9 cellular contexts compared by ENCODE assay signal in the genomic region with DNA sequence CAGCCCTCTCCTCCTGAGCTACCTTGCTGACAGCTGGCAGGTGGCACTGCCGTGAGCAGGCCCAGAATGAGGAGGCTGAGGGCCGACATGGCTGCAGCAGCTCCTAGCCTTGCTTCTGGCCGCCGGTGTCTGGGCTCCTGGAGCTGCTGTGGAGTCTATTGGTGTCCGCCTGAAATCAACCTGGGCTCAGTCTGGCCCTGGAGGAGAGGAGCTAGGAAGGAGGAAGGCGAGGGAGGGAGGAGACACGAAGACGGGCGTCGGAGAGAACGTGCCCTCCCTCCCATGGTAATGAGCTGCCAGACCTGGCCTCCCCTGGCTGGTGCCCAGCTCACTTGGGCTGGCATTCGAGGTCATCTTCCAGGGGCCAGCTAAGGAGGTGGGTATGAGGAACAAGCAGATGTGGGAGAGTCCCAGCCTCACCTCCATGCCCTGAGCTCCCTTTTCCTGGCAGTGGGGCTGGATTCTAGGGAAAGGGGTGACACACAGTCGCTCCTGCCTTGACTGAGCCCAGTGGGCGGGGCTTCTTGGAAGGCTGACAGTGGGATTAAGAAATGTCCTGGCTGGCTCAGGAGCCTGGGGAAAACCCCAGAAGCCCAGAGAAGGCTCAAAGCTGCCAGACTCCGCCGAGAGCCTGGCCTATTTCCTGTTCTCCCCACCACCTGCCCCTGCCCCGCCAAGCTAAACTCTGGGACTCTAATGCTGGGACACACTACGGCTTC. TPM values are rescaled to one million over a fixed set of nuclear protein-coding genes. Genes with fewer than 3 reads are reported as not detected.
A peak's percentile ranks its signal among the peaks of the same experiment; 100 is the strongest.
DNase-seq lines count a peak whose midpoint lies in the region; ATAC-seq, FAIRE-seq and TF ChIP-seq lines count a peak whose summit lies in the region.
"Had no signal": no experiment of that assay in that cellular context is flagged by ENCODE, and none has a peak within 500 bp of the region (broad histone marks: within the 10 kb centered on the region; RNA-seq: fewer than 3 reads in every experiment).

A gene with protein sequence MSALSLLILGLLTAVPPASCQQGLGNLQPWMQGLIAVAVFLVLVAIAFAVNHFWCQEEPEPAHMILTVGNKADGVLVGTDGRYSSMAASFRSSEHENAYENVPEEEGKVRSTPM (minus strand): TSS at position 193 of the 719 bp plus-strand sequence. CDS start 104 bp downstream, at position 89.

- ATAC-seq in gastroesophageal sphincter (peak; percentile 93), pancreas (peak; percentile 81 to 89 (median 85)), GM18867 (IDR thresholded peaks at IDR 0.05; ENCODE audit: unreplicated experiment) (no peak)

- intact Hi-C loops in pancreas (cut with DNase I) = loop anchor here in 2 of 3 donors (10.0 kb wide), 4 partner anchors 75 to 535 kb away; partner anchors contain the start of gene FOXE3 (in 1 of the 2)

- H3K36me3 ChIP-seq in gastroesophageal sphincter (no peaks in the 10 kb centered on the region), pancreas (no peaks in the 10 kb centered on the region)

- H3K9me3 ChIP-seq in gastroesophageal sphincter (no peaks in the 10 kb centered on the region), pancreas (no peaks in the 10 kb centered on the region)

- DNase-seq in CD1c-positive myeloid dendritic cell (ENCODE audit: extremely low spot score) (peak; percentile 23), RWPE1 (ENCODE audit: low spot score) (peak; percentile 80), pancreas (peak; percentile 86 to 92 (median 90)), epidermal melanocyte (ENCODE audit: insufficient read length, low spot score) (no peak), activated T-cell treated with anti-CD3 and anti-CD28 coated beads for 4 hours (no peak)
- no peak for DNase-seq in activated CD4-positive, alpha-beta T cell treated with anti-CD3 and anti-CD28 coated beads, Interleukin-2, amount 50 U/mL, for 48 hours

- no peak for TF ChIP-seq POLR2A in gastroesophageal sphincter (IDR thresholded peaks at IDR 0.05)

- H3K4me1 ChIP-seq in gastroesophageal sphincter (peaks cover 0 to 29% (median 8%) of the 10 kb centered on the region in 3 donors), pancreas (peaks cover 12 to 19% (median 17%) of the 10 kb centered on the region in 3 donors)

- H3K4me3 ChIP-seq in gastroesophageal sphincter = no peak within 1 kb of the TSS
- H3K4me3 ChIP-seq in pancreas = peak within 1 kb of the TSS; percentile 3 to 43 (median 20)

- H3K27ac ChIP-seq in RWPE1 = peak within 1 kb of the TSS; percentile 90
- H3K27ac ChIP-seq in gastroesophageal sphincter = peak within 1 kb of the TSS in 3 of 4 donors; percentile 15 to 69 (median 33)
- H3K27ac ChIP-seq in pancreas = peak within 1 kb of the TSS; percentile 70 to 90 (median 79)

- FAIRE-seq in pancreas (lab: Jason Lieb, UNC) = no peak
- FAIRE-seq: GM12891 had no signal

- TF ChIP-seq EP300 in gastroesophageal sphincter (IDR thresholded peaks at IDR 0.05) = no peak

- 5 to 47% methylated on average over 2 to 7 of the region's 18 CpGs for WGBS in gastroesophageal sphincter (ENCODE audit: low coverage in 1 of 2), 2 donors
- WGBS in pancreas, 2 donors = 14 to 29% methylated on average over 17 to 18 of the region's 18 CpGs

- CTCF ChIA-PET in RWPE1 (lab: Yijun Ruan, JAX) = interaction anchor here (0.7 to 1.6 kb wide), 4 partner anchors 9 to 246 kb away, joined by 3 to 11 read pairs (median 4); no protein-coding TSS in a partner anchor

- POLR2A ChIA-PET in RWPE1 (lab: Yijun Ruan, JAX; ENCODE audit: low non-redundant PET) = interaction anchor here (0.9 kb wide), 1 partner anchor 11 kb away, joined by 3 read pairs; no protein-coding TSS in a partner anchor

- H3K27me3 ChIP-seq in gastroesophageal sphincter = peaks cover 6% of the 10 kb centered on the region
- no peaks in the 10 kb centered on the region for H3K27me3 ChIP-seq in pancreas

- TF ChIP-seq CTCF in RWPE1 (conservative IDR thresholded peaks at IDR 0.05; ENCODE audit: low read depth) = no peak
- no peak for TF ChIP-seq CTCF in gastroesophageal sphincter (IDR thresholded peaks at IDR 0.05)
- TF ChIP-seq CTCF in pancreas (IDR thresholded peaks at IDR 0.05) = no peak

RNA-seq across cellular contexts. Expression of the gene that starts here (rescaled TPM):
- total RNA-seq in gastroesophageal sphincter (10 to 100 TPM in 1 of 4 donors, under 1 TPM in 1, not detected in 2; 0.78 to 13.0 TPM), pancreas (10 to 100 TPM; 26.6 to 55.9 (median 46.4) TPM)
- polyA plus RNA-seq in pancreas = 10 to 100 TPM; 26.1 to 41.9 TPM

Comparison
In these comparisons a context has a peak if more than half of its experiments do, and no peak if none do; other contexts are left out.
1. DNase-seq: peak in CD1c-positive myeloid dendritic cell (single experiment), RWPE1 (single experiment) and pancreas (6 of 6); none in epidermal melanocyte (single experiment), activated CD4-positive, alpha-beta T cell treated with anti-CD3 and anti-CD28 coated beads, Interleukin-2, amount 50 U/mL, for 48 hours (0 of 2) and activated T-cell treated with anti-CD3 and anti-CD28 coated beads for 4 hours (single experiment).
2. H3K27ac ChIP-seq: peak in every context shown above with its lines; median percentile 90 in RWPE1; 79 in pancreas; 33 in gastroesophageal sphincter.
3. H3K4me3 ChIP-seq: peak in pancreas (4 of 4); none in gastroesophageal sphincter (0 of 2).